ENCODE assay signal across 8 cellular contexts in genomic region chr2:158179660-158180059, GRCh38.
DNase-seq lines count a peak whose midpoint lies in the region; ATAC-seq, FAIRE-seq and TF ChIP-seq lines count a peak whose summit lies in the region.

No MANE protein-coding gene starts in this region.

- H3K27me3 ChIP-seq in liver (ENCODE audit: control insufficient read depth in 4 of 4, insufficient read depth in 4 of 4, low read length in 3 of 4): no peaks in the 10 kb centered on the region

- FAIRE-seq in D721Med (lab: Jason Lieb, UNC): no peak

- no peak overlapping the region for H3K4me3 ChIP-seq in liver (ENCODE audit: low read depth in 1 of 3, low read length in 3 of 3)

- H3K36me3 ChIP-seq in liver (ENCODE audit: control insufficient read depth in 4 of 4, insufficient read depth in 3 of 4, low read depth in 1 of 4, low read length in 3 of 4): no peaks in the 10 kb centered on the region

- CTCF ChIA-PET in activated CD8-positive, alpha-beta memory T cell treated with anti-CD3 and anti-CD28 coated beads, Interleukin-2, amount 10 ng/mL, durations not matched to agents 7 days and 5 days (lab: Charles Lee): interaction anchor here (1.5 kb wide), 1 partner anchor 574 kb away, joined by 5 read pairs; no protein-coding TSS in a partner anchor

- H3K4me3 Mint-ChIP-seq in activated T-cell treated with anti-CD3 and anti-CD28 coated beads, Interleukin-2, amount 50 U/mL, for 72 hours: no peak overlapping the region
- H3K4me3 Mint-ChIP-seq in activated CD8-positive, alpha-beta memory T cell treated with anti-CD3 and anti-CD28 coated beads, Interleukin-2, amount 10 ng/mL, durations not matched to agents 7 days and 5 days: no peak overlapping the region

- TF ChIP-seq CTCF in D721Med (IDR thresholded peaks at IDR 0.05; ENCODE audit: insufficient read depth, missing control alignments) (peak; percentile 49), liver (IDR thresholded peaks at IDR 0.05; ENCODE audit: low read depth, low read length, missing input control) (peak; percentile 37)

- peaks cover 0 to 2% (median 0%) of the 10 kb centered on the region in 4 donors for H3K4me1 ChIP-seq in liver (ENCODE audit: control insufficient read depth in 4 of 4, insufficient read depth in 4 of 4, low read length in 3 of 4)

- peaks cover 5% of the 10 kb centered on the region for H3K4me1 Mint-ChIP-seq in activated T-cell treated with anti-CD3 and anti-CD28 coated beads, Interleukin-2, amount 50 U/mL, for 72 hours (ENCODE audit: low read depth)
- H3K4me1 Mint-ChIP-seq in activated CD8-positive, alpha-beta memory T cell treated with anti-CD3 and anti-CD28 coated beads, Interleukin-2, amount 10 ng/mL, durations not matched to agents 7 days and 5 days: no peaks in the 10 kb centered on the region

- DNase-seq in D721Med (ENCODE audit: insufficient read length, low spot score) (no peak), kidney glomerular epithelial cell (lab: John Stamatoyannopoulos, UW) (no peak)
- DNase-seq in activated T-cell treated with anti-CD3 and anti-CD28 coated beads, Interleukin-2, amount 50 U/mL, for 72 hours: no peak
- no peak for DNase-seq in activated CD8-positive, alpha-beta memory T cell treated with anti-CD3 and anti-CD28 coated beads, Interleukin-2, amount 10 ng/mL, durations not matched to agents 7 days and 5 days

- H3K9ac ChIP-seq in liver (ENCODE audit: low read depth in 1 of 2, low read length in 2 of 2): no peak overlapping the region

- H3K9me3 ChIP-seq in liver (ENCODE audit: control insufficient read depth in 4 of 4, low read length in 3 of 4): no peaks in the 10 kb centered on the region

- ATAC-seq in HG02798 (IDR thresholded peaks at IDR 0.05; ENCODE audit: poor library complexity, unreplicated experiment) (peak; percentile 56), SK-N-SH treated with all-trans-retinoic acid at 6 μM for 48 hours (peak; percentile 61), GM18498 (IDR thresholded peaks at IDR 0.05; ENCODE audit: unreplicated experiment) (no peak)
- no peak for ATAC-seq in activated T-cell treated with anti-CD3 and anti-CD28 coated beads, Interleukin-2, amount 50 U/mL, for 72 hours (replicated peaks in 1 of 2)
- ATAC-seq in activated CD8-positive, alpha-beta memory T cell treated with anti-CD3 and anti-CD28 coated beads, Interleukin-2, amount 10 ng/mL, durations not matched to agents 7 days and 5 days: no peak

- H3K9me3 Mint-ChIP-seq in activated T-cell treated with anti-CD3 and anti-CD28 coated beads, Interleukin-2, amount 50 U/mL, for 72 hours: no peaks in the 10 kb centered on the region
- no peaks in the 10 kb centered on the region for H3K9me3 Mint-ChIP-seq in activated CD8-positive, alpha-beta memory T cell treated with anti-CD3 and anti-CD28 coated beads, Interleukin-2, amount 10 ng/mL, durations not matched to agents 7 days and 5 days (ENCODE audit: low read depth)

- 34% methylated on average over 2 of the region's 2 CpGs for WGBS in liver

- no peak overlapping the region for H3K27ac ChIP-seq in liver (ENCODE audit: low read depth in 1 of 2, low read length in 2 of 2)

- H3K27ac Mint-ChIP-seq in activated T-cell treated with anti-CD3 and anti-CD28 coated beads, Interleukin-2, amount 50 U/mL, for 72 hours: no peak overlapping the region
- H3K27ac Mint-ChIP-seq in activated CD8-positive, alpha-beta memory T cell treated with anti-CD3 and anti-CD28 coated beads, Interleukin-2, amount 10 ng/mL, durations not matched to agents 7 days and 5 days: no peak overlapping the region

- peak; percentile 82 to 86 for TF ChIP-seq RAD21 in liver (IDR thresholded peaks at IDR 0.05)

- no peaks in the 10 kb centered on the region for H3K36me3 Mint-ChIP-seq in activated T-cell treated with anti-CD3 and anti-CD28 coated beads, Interleukin-2, amount 50 U/mL, for 72 hours (ENCODE audit: insufficient read depth in 2 of 2)
- H3K36me3 Mint-ChIP-seq in activated CD8-positive, alpha-beta memory T cell treated with anti-CD3 and anti-CD28 coated beads, Interleukin-2, amount 10 ng/mL, durations not matched to agents 7 days and 5 days: no peaks in the 10 kb centered on the region

- peaks cover 43% of the 10 kb centered on the region for H3K27me3 Mint-ChIP-seq in activated T-cell treated with anti-CD3 and anti-CD28 coated beads, Interleukin-2, amount 50 U/mL, for 72 hours (ENCODE audit: low read depth)
- H3K27me3 Mint-ChIP-seq in activated CD8-positive, alpha-beta memory T cell treated with anti-CD3 and anti-CD28 coated beads, Interleukin-2, amount 10 ng/mL, durations not matched to agents 7 days and 5 days: peaks cover 17% of the 10 kb centered on the region

TF ChIP-seq in SK-N-SH treated with all-trans-retinoic acid at 6 μM for 48 hours, 23 proteins besides CTCF, POLR2A, EP300 and RAD21 (continues in another document):
- no peak for TF ChIP-seq TOX (CRISPR knock-in tag; IDR thresholded peaks at IDR 0.05; ENCODE audit: borderline replicate concordance)
- TF ChIP-seq CSRNP3 (CRISPR knock-in tag; IDR thresholded peaks at IDR 0.05): no peak
- no peak for TF ChIP-seq ESRRG (CRISPR knock-in tag; IDR thresholded peaks at IDR 0.05)
- TF ChIP-seq PATZ1 (CRISPR knock-in tag; IDR thresholded peaks at IDR 0.05; ENCODE audit: borderline replicate concordance): no peak
- TF ChIP-seq RARB (CRISPR knock-in tag; IDR thresholded peaks at IDR 0.05): no peak
- TF ChIP-seq ISL1 (CRISPR knock-in tag; IDR thresholded peaks at IDR 0.05): no peak
- TF ChIP-seq ZNF565 (CRISPR knock-in tag; conservative IDR thresholded peaks at IDR 0.05; ENCODE audit: low read depth): no peak
- no peak for TF ChIP-seq SNAI2 (CRISPR knock-in tag; IDR thresholded peaks at IDR 0.05)

TF ChIP-seq in liver, 16 proteins besides CTCF, POLR2A, EP300 and RAD21:
- TF ChIP-seq FOXA2 (IDR thresholded peaks at IDR 0.05): no peak
- peak; percentile 11 to 45 for TF ChIP-seq HNF4A (conservative IDR thresholded peaks at IDR 0.05)
TF ChIP-seq in liver: peak in this region for 1.

Comparison
In these comparisons a context has a peak if more than half of its experiments do, and no peak if none do; other contexts are left out.
1. ATAC-seq: peak in HG02798 (single experiment) and SK-N-SH treated with all-trans-retinoic acid at 6 μM for 48 hours (single experiment); none in activated T-cell treated with anti-CD3 and anti-CD28 coated beads, Interleukin-2, amount 50 U/mL, for 72 hours (0 of 2), GM18498 (single experiment) and activated CD8-positive, alpha-beta memory T cell treated with anti-CD3 and anti-CD28 coated beads, Interleukin-2, amount 10 ng/mL, durations not matched to agents 7 days and 5 days (single experiment).